Comparison of ENCODE assay signal across 28 cellular contexts in the genomic region with DNA sequence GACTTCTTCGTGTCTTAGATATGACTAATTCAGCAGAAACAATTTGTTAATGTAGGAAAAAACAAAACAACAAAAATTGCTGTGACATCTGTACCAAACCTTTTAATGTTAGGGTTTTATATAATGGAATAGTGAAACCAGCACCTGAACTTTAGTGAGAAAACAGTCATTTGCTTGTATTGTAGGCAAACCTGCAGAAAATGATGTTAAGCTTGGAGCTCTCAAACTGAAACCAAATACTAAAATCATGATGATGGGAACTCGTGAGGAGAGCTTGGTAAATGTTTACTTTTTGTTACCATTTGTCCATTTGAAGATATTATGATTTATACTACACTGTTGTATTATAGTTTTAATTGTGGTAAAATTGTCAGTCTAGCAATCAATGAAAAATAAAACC.
"Had no signal": no experiment of that assay in that cellular context is flagged by ENCODE, and none has a peak within 500 bp of the region (broad histone marks: within the 10 kb centered on the region; RNA-seq: fewer than 3 reads in every experiment).

No MANE protein-coding gene starts in this region.

- H3K27ac ChIP-seq: brain microvascular endothelial cell, heart left ventricle, pancreas, prostate gland, skin epidermis, testis had no signal

- H3K9me3 Mint-ChIP-seq: activated T-cell treated with anti-CD3 and anti-CD28 coated beads, Interleukin-2, amount 50 U/mL, for 24 hours; effector memory CD8-positive, alpha-beta T cell; immature natural killer cell had no signal

- DNase-seq: activated CD4-positive, alpha-beta T cell treated with anti-CD3 and anti-CD28 coated beads for 1 hour; activated CD8-positive, alpha-beta memory T cell treated with anti-CD3 and anti-CD28 coated beads, Interleukin-2, amount 50 U/mL, for 48 hours; activated naive CD4-positive, alpha-beta T cell; activated T-cell treated with anti-CD3 and anti-CD28 coated beads, Interleukin-2, amount 50 U/mL, for 24 hours; amniotic stem cell; brain microvascular endothelial cell; cortex of kidney; effector memory CD8-positive, alpha-beta T cell; heart left ventricle; hypothalamus; immature natural killer cell; kidney; left colon; midbrain; naive thymus-derived CD4-positive, alpha-beta T cell; pancreas; retina; stimulated activated CD4-positive, alpha-beta T cell treated with anti-CD3 and anti-CD28 coated beads, Interleukin-12 subunit alpha, Interleukin-12 subunit beta, amount 100 ng/mL, for 4 hours; stimulated activated CD4-positive, alpha-beta T cell treated with anti-CD3 and anti-CD28 coated beads, Interleukin-4, amount 100 ng/mL, for 1 hour; stimulated activated naive CD8-positive, alpha-beta T cell treated with anti-CD3 and anti-CD28 coated beads, Interleukin-15, Interleukin-2, amounts not matched to agents 100 U/mL and 50 U/mL, for 24 hours; testis; trophoblast cell had no signal

- H3K9me3 ChIP-seq: heart left ventricle, prostate gland, testis had no signal

- H3K27ac Mint-ChIP-seq: effector memory CD8-positive, alpha-beta T cell had no signal

- ATAC-seq: effector memory CD8-positive, alpha-beta T cell; heart left ventricle; left colon; naive thymus-derived CD4-positive, alpha-beta T cell; pancreas; sciatic nerve; stimulated activated naive CD8-positive, alpha-beta T cell treated with anti-CD3 and anti-CD28 coated beads, Interleukin-15, Interleukin-2, amounts not matched to agents 100 U/mL and 50 U/mL, for 24 hours had no signal

- FAIRE-seq: astrocyte, endothelial cell of umbilical vein, kidney, pancreas, urothelium cell line had no signal

- H3K4me3 Mint-ChIP-seq: activated T-cell treated with anti-CD3 and anti-CD28 coated beads, Interleukin-2, amount 50 U/mL, for 24 hours; effector memory CD8-positive, alpha-beta T cell; immature natural killer cell; naive thymus-derived CD4-positive, alpha-beta T cell had no signal

- H3K27me3 ChIP-seq: brain microvascular endothelial cell, heart left ventricle, pancreas, testis had no signal

- H3K27me3 Mint-ChIP-seq: activated T-cell treated with anti-CD3 and anti-CD28 coated beads, Interleukin-2, amount 50 U/mL, for 24 hours; effector memory CD8-positive, alpha-beta T cell; naive thymus-derived CD4-positive, alpha-beta T cell had no signal
